7 cellular contexts compared by ENCODE assay signal in the genomic region with DNA sequence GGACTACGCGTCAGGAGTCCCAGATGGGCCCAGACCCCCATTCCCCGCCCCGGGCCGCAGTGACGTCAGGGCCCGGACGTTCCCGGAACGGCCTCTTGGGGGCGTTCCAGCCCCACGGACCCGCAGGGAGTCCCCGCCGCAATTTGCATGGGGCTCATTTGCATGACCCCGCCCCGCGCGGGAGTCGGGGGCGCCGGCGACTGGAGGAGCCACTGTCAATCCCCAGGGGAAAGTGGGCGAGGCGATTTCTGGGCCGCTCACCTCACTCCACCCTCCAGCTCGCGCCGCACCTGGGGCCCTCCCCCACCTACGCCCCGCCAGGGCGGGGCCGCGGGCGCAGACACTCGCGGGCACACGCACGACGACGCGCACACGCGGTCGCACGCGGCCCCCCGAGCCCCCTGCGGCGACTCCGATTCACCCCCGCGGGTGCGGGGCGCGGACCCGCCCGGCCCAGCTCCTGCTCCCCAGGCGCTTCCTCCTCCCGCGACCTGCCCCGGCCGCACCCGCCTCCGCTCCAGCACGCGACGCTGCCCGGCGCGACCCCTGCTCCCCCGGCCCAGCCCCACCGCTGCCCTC. TPM values are rescaled to one million over a fixed set of nuclear protein-coding genes. Genes with fewer than 3 reads are reported as not detected.
DNase-seq lines count a peak whose midpoint lies in the region; ATAC-seq and TF ChIP-seq lines count a peak whose summit lies in the region.

No MANE protein-coding gene starts in this region.

- H3K36me3 ChIP-seq in duodenal mucosa (ENCODE audit: control insufficient read depth in 1 of 2, insufficient read depth in 2 of 2, low read length in 2 of 2): no peaks in the 10 kb centered on the region
- peaks cover 0 to 4% of the 10 kb centered on the region in 2 donors for H3K36me3 ChIP-seq in lung (ENCODE audit: control insufficient read depth in 2 of 2, insufficient read depth in 2 of 2, low read length in 2 of 2)

- H3K27ac ChIP-seq in duodenal mucosa (ENCODE audit: low read depth, low read length): no peak overlapping the region
- no peak overlapping the region for H3K27ac ChIP-seq in lung (ENCODE audit: low read depth in 1 of 2, low read length in 1 of 2)

- H3K9ac ChIP-seq in duodenal mucosa (ENCODE audit: low read depth in 1 of 2, low read length in 2 of 2): peak overlapping the region in 1 of 2 donors; percentile 4

- peak; percentile 54 for TF ChIP-seq CTCF in lung (IDR thresholded peaks at IDR 0.05; ENCODE audit: control extremely low read depth, extremely low read depth)

- WGBS in lung, 2 donors: 0 to 2% methylated on average over 29 to 73 of the region's 73 CpGs

- peaks cover 9 to 12% of the 10 kb centered on the region in 2 donors for H3K4me1 ChIP-seq in duodenal mucosa (ENCODE audit: control insufficient read depth in 1 of 2, insufficient read depth in 2 of 2, low read length in 2 of 2)
- H3K4me1 ChIP-seq in lung (ENCODE audit: control insufficient read depth in 2 of 2, insufficient read depth in 2 of 2, low read length in 2 of 2): peaks cover 0 to 5% of the 10 kb centered on the region in 2 donors

- ATAC-seq in GM18517 (IDR thresholded peaks at IDR 0.05; ENCODE audit: unreplicated experiment) (peak; percentile 71), HG02981 (IDR thresholded peaks at IDR 0.05; ENCODE audit: unreplicated experiment) (peak; percentile 83), lung (ENCODE audit: insufficient read depth, low FRiP score) (peak; percentile 93)

- H3K4me3 ChIP-seq in duodenal mucosa (ENCODE audit: low read depth in 1 of 2, low read length in 2 of 2): peak overlapping the region; percentile 51 to 55
- peak overlapping the region; percentile 17 for H3K4me3 ChIP-seq in lung

- DNase-seq in NCI-H2196 treated with DMSO at 0.1 percent for 48 hours (lab: John Stamatoyannopoulos, UW; ENCODE audit: unreplicated experiment) (peak; percentile 80), lung (ENCODE audit: low spot score) (peak; percentile 83)
- DNase-seq in activated CD4-positive, alpha-beta T cell treated with anti-CD3 and anti-CD28 coated beads, Interleukin-2, amount 50 U/mL, for 24 hours (ENCODE audit: low read depth in 1 of 2, low spot score in 1 of 2): peak; percentile 81 to 90
- DNase-seq in stimulated activated CD8-positive, alpha-beta memory T cell treated with anti-CD3 and anti-CD28 coated beads, Interleukin-12 subunit alpha, Interleukin-12 subunit beta, amount 100 ng/mL, for 24 hours (ENCODE audit: extremely low read depth): peak; percentile 69

- H3K9me3 ChIP-seq in duodenal mucosa (ENCODE audit: control insufficient read depth in 1 of 2, low read length in 2 of 2): no peaks in the 10 kb centered on the region
- peaks cover 0 to 2% of the 10 kb centered on the region in 2 donors for H3K9me3 ChIP-seq in lung (ENCODE audit: control insufficient read depth in 2 of 2, insufficient read depth in 1 of 2, low read length in 1 of 2)

- H3K27me3 ChIP-seq in duodenal mucosa (ENCODE audit: control insufficient read depth in 1 of 2, insufficient read depth in 2 of 2, low read length in 2 of 2) (peaks cover 9 to 19% of the 10 kb centered on the region in 2 donors), lung (ENCODE audit: control insufficient read depth, insufficient read depth) (no peaks in the 10 kb centered on the region)

RNA-seq across cellular contexts. Expression of a gene that starts 13.2 kb away (rescaled TPM):
- 100 to 1,000 TPM; 103 to 124 TPM for total RNA-seq in lung
- polyA plus RNA-seq in lung: 10 to 100 TPM; 30.7 to 67.4 TPM

RNA-seq across cellular contexts. Expression of a gene that starts 19.8 kb away (rescaled TPM):
- total RNA-seq in lung: 10 to 100 TPM; 12.7 to 53.6 TPM
- polyA plus RNA-seq in lung: 100 to 1,000 TPM; 208 to 234 TPM

RNA-seq across cellular contexts. Expression of a gene that starts 33.2 kb away (rescaled TPM):
- 10 to 100 TPM; 13.5 to 47.9 TPM for total RNA-seq in lung
- 10 to 100 TPM; 16.6 to 37.7 TPM for polyA plus RNA-seq in lung

RNA-seq across cellular contexts. Expression of a gene that starts 41.0 kb away (rescaled TPM):
- total RNA-seq in lung: 1 to 10 TPM in 1 of 2 donors, under 1 TPM in 1; 0.54 to 2.4 TPM
- polyA plus RNA-seq in lung: 1 to 10 TPM in 1 of 2 donors, under 1 TPM in 1; 0.57 to 2.3 TPM

RNA-seq across cellular contexts. Expression of a gene that starts 51.2 kb away (rescaled TPM):
- total RNA-seq in lung: under 1 TPM in 1 of 2 donors, not detected in 1; 0.15 TPM
- polyA plus RNA-seq in lung: under 1 TPM; 0.06 to 0.45 TPM
